ENCODE assay signal across 11 cellular contexts in the genomic region with DNA sequence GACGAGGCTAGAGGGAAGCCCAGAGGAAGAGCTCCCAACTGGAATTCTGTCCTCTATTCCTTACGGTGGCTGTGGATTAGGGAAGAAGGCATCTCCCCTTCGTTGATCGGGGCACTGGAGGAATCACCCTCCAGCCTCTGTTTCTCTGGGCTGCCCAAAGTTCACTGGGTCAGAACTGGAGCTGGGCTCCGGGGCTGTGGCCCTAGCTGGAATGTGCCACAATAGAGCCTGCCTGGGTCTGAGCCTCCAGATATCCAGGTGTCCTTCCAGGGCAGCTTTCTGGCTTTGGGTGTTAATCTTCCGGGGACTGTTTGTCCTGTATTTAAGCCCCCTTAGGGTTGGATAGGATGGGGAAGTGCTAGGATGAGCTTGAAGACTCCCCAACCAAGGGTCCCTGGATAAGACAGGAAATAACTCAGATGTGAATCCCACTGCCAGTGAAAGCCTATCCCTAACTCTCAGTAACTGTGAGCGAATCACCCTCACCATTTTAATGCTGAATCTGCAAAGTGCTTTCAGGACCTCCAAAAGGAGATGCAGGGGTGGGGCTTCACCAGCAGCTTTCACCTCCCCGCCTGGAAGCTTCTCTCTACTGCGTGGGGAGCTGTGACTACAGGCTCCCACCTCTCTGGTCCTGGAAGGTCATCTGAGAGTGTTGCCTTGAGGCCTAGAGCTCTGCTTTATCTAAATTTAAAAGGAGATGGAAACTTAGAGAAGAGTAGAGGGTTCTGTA. TPM values are rescaled to one million over a fixed set of nuclear protein-coding genes. Genes with fewer than 3 reads are reported as not detected.
DNase-seq lines count a peak whose midpoint lies in the region; ATAC-seq and TF ChIP-seq lines count a peak whose summit lies in the region.
"Had no signal": no experiment of that assay in that cellular context is flagged by ENCODE, and none has a peak within 500 bp of the region (broad histone marks: within the 10 kb centered on the region; RNA-seq: fewer than 3 reads in every experiment).

No MANE protein-coding gene starts in this region.

- peaks cover 6% of the 10 kb centered on the region for H3K36me3 Mint-ChIP-seq in central memory CD8-positive, alpha-beta T cell (ENCODE audit: insufficient read depth)
- H3K36me3 Mint-ChIP-seq: IgD-negative memory B cell had no signal

- H4K91ac ChIP-seq in mesenchymal stem cell (ENCODE audit: low read length), result peak overlapping the region; percentile 99

- H3K4ac ChIP-seq in mesenchymal stem cell (ENCODE audit: low read depth in 1 of 2, low read length in 2 of 2), result peak overlapping the region; percentile 50 to 64

- H3K4me3 ChIP-seq in heart left ventricle (peak overlapping the region in 7 of 12 donors; percentile 72 to 97 (median 89)), mesenchymal stem cell (ENCODE audit: insufficient read depth in 1 of 2, low read depth in 1 of 2, low read length in 2 of 2) (peak overlapping the region; percentile 82 to 97), uterus (no peak overlapping the region)

- peak overlapping the region; percentile 39 for H2BK120ac ChIP-seq in mesenchymal stem cell (ENCODE audit: low read depth, low read length)

- peaks cover 17% of the 10 kb centered on the region for H3K4me1 Mint-ChIP-seq in central memory CD8-positive, alpha-beta T cell

- H3K27me3 ChIP-seq in heart left ventricle (peaks cover 0 to 9% (median 0%) of the 10 kb centered on the region in 9 donors), mesenchymal stem cell (ENCODE audit: control insufficient read depth in 1 of 2, insufficient read depth in 1 of 2, low read length in 2 of 2) (peaks cover 0 to 3% of the 10 kb centered on the region in 2 experiments), uterus (no peaks in the 10 kb centered on the region)

- peak overlapping the region; percentile 86 for H3K4me3 Mint-ChIP-seq in central memory CD8-positive, alpha-beta T cell

- H3K9me3 ChIP-seq in heart left ventricle, result no peaks in the 10 kb centered on the region
- H3K9me3 ChIP-seq in mesenchymal stem cell (ENCODE audit: control insufficient read depth, low read length), result no peaks in the 10 kb centered on the region
- H3K9me3 ChIP-seq in uterus, result no peaks in the 10 kb centered on the region

- peaks cover 56% of the 10 kb centered on the region for H3K27me3 Mint-ChIP-seq in central memory CD8-positive, alpha-beta T cell

- WGBS in heart left ventricle, 4 donors, result 48 to 84% (median 55%) methylated on average over 7 to 9 of the region's 9 CpGs
- 10% methylated on average over 9 of the region's 9 CpGs for WGBS in mesenchymal stem cell

- peak overlapping the region; percentile 40 for H2BK5ac ChIP-seq in mesenchymal stem cell (ENCODE audit: low read depth, low read length, poor library complexity, severe bottlenecking)

- H3K9me3 Mint-ChIP-seq in central memory CD8-positive, alpha-beta T cell, result no peaks in the 10 kb centered on the region

- H3K4me2 ChIP-seq in mesenchymal stem cell (ENCODE audit: low read length, poor library complexity, severe bottlenecking), result peak overlapping the region; percentile 52

- H3K4me1 ChIP-seq in heart left ventricle (peaks cover 5 to 49% (median 31%) of the 10 kb centered on the region in 12 donors), mesenchymal stem cell (ENCODE audit: control insufficient read depth, insufficient read depth, low read depth, low read length) (peaks cover 25% of the 10 kb centered on the region), uterus (peaks cover 0 to 17% of the 10 kb centered on the region in 2 donors)

- H2AK5ac ChIP-seq in mesenchymal stem cell (ENCODE audit: low read length, severe bottlenecking), result peak overlapping the region; percentile 19

- no peaks in the 10 kb centered on the region for H3K36me3 ChIP-seq in heart left ventricle
- no peaks in the 10 kb centered on the region for H3K36me3 ChIP-seq in mesenchymal stem cell (ENCODE audit: control insufficient read depth in 1 of 2, insufficient read depth in 2 of 2, low read depth in 1 of 2, low read length in 2 of 2)
- H3K36me3 ChIP-seq in uterus, result no peaks in the 10 kb centered on the region

- no peak for DNase-seq in heart left ventricle
- no peak for DNase-seq in Right ventricle myocardium inferior (ENCODE audit: missing footprints)
- DNase-seq in central memory CD8-positive, alpha-beta T cell (ENCODE audit: low spot score in 2 of 2), result no peak
- peak; percentile 22 for DNase-seq in mesenchymal stem cell
- DNase-seq in uterus, result no peak
- no peak for DNase-seq in SHP77 treated with DMSO at 0.1 percent for 48 hours (lab: John Stamatoyannopoulos, UW)
- DNase-seq in stimulated activated CD4-positive, alpha-beta T cell treated with anti-CD3 and anti-CD28 coated beads, Interleukin-4, amount 100 ng/mL, for 4 hours, result no peak
- no peak for DNase-seq in T1000 (lab: John Stamatoyannopoulos, UW)
- DNase-seq: NCI-H510A had no signal

- intact Hi-C loops in heart left ventricle (cut with DNase I), result loop anchor here (2.0 to 10.0 kb wide), 8 partner anchors 71 to 875 kb away; a partner anchor contains a TSS
- intact Hi-C loops in Right ventricle myocardium inferior (cut with DNase I), result loop anchor here (2.0 to 5.0 kb wide), 2 partner anchors 183 to 293 kb away; no protein-coding TSS in a partner anchor
- intact Hi-C loops in uterus (cut with DNase I; ENCODE audit: low total_unique reads), result loop anchor here (10.0 kb wide), 1 partner anchor 45 kb away; a partner anchor contains a TSS

- no peak overlapping the region for H2AFZ ChIP-seq in mesenchymal stem cell (ENCODE audit: low read depth, low read length)

- peak overlapping the region; percentile 85 for H2BK15ac ChIP-seq in mesenchymal stem cell (ENCODE audit: low read depth, poor library complexity, severe bottlenecking)

- H3K9ac ChIP-seq in mesenchymal stem cell (ENCODE audit: low read length), result peak overlapping the region; percentile 95

- H2BK12ac ChIP-seq in mesenchymal stem cell (ENCODE audit: low read length in 2 of 2), result peak overlapping the region; percentile 75 to 82

- H3K79me1 ChIP-seq in mesenchymal stem cell (replicated peaks; ENCODE audit: low read length, poor library complexity, severe bottlenecking), result peaks cover 14% of the 10 kb centered on the region

- peak overlapping the region in 1 of 2 experiments; percentile 61 for H3K14ac ChIP-seq in mesenchymal stem cell (ENCODE audit: low read length in 2 of 2)

- TF ChIP-seq CTCF in heart left ventricle (IDR thresholded peaks at IDR 0.05) (no peak), uterus (IDR thresholded peaks at IDR 0.05) (no peak)

- H3K23ac ChIP-seq in mesenchymal stem cell (ENCODE audit: low read length in 2 of 2), result peak overlapping the region in 1 of 2 experiments; percentile 27

- peak overlapping the region; percentile 64 to 78 for H3K18ac ChIP-seq in mesenchymal stem cell (ENCODE audit: low read depth in 1 of 2, low read length in 2 of 2)

- H4K8ac ChIP-seq in mesenchymal stem cell (ENCODE audit: low read length), result peak overlapping the region; percentile 39

- H3K27ac ChIP-seq in heart left ventricle (peak overlapping the region in 2 of 12 donors; percentile 12 to 37), mesenchymal stem cell (ENCODE audit: low read length, poor library complexity, severe bottlenecking) (peak overlapping the region; percentile 92), uterus (peak overlapping the region; percentile 93 to 95)
- H3K27ac ChIP-seq: C4-2B had no signal

- H3K27ac Mint-ChIP-seq in central memory CD8-positive, alpha-beta T cell (ENCODE audit: low read depth), result no peak overlapping the region
- H3K27ac Mint-ChIP-seq: IgD-negative memory B cell had no signal

- ATAC-seq in heart left ventricle, result no peak
- ATAC-seq in Right ventricle myocardium inferior, result no peak
- no peak for ATAC-seq in central memory CD8-positive, alpha-beta T cell (replicated peaks; ENCODE audit: extremely low read depth, poor library complexity, severe bottlenecking)

- TF ChIP-seq POLR2A in heart left ventricle (IDR thresholded peaks at IDR 0.05) (no peak), uterus (IDR thresholded peaks at IDR 0.05) (no peak)

RNA-seq across cellular contexts. Expression of a gene that starts 9.5 kb away (rescaled TPM):
- 1 to 10 TPM in 2 of 9 donors, under 1 TPM in 7; 0.16 to 2.2 (median 0.67) TPM for total RNA-seq in heart left ventricle
- 1 to 10 TPM in 1 of 2 donors, under 1 TPM in 1; 0.28 to 1.2 TPM for polyA plus RNA-seq in heart left ventricle
- total RNA-seq in Right ventricle myocardium inferior, result 0.51 TPM
- polyA plus RNA-seq in mesenchymal stem cell (2013, experiment 1 of 2), result 0.43 TPM
- polyA plus RNA-seq in mesenchymal stem cell (2013, experiment 2 of 2), result 0.42 TPM
- 1 to 10 TPM in 3 of 4 donors, under 1 TPM in 1; 0.26 to 7.6 (median 2.7) TPM for total RNA-seq in uterus
- polyA plus RNA-seq: IgD-negative memory B cell had no signal

RNA-seq across cellular contexts. Expression of a gene that starts 17.3 kb away (rescaled TPM):
- 10 to 100 TPM in 2 of 9 donors, 1 to 10 TPM in 7; 5.5 to 11.6 (median 8.2) TPM for total RNA-seq in heart left ventricle
- 10 to 100 TPM in 1 of 2 donors, 1 to 10 TPM in 1; 3.0 to 11.9 TPM for polyA plus RNA-seq in heart left ventricle
- 6.2 TPM for total RNA-seq in Right ventricle myocardium inferior
- 8.2 TPM for polyA plus RNA-seq in mesenchymal stem cell (2013, experiment 1 of 2)
- polyA plus RNA-seq in mesenchymal stem cell (2013, experiment 2 of 2), result 8.8 TPM
- 10 to 100 TPM in 2 of 4 donors, 1 to 10 TPM in 2; 3.1 to 24.4 (median 12.2) TPM for total RNA-seq in uterus

RNA-seq across cellular contexts. Expression of a gene that starts 27.7 kb away (rescaled TPM):
- total RNA-seq in heart left ventricle, result 10 to 100 TPM; 32.5 to 63.6 (median 45.7) TPM
- polyA plus RNA-seq in heart left ventricle, result 10 to 100 TPM; 21.9 to 50.3 TPM
- 44.9 TPM for total RNA-seq in Right ventricle myocardium inferior
- polyA plus RNA-seq in mesenchymal stem cell (2013, experiment 1 of 2), result 58.6 TPM
- polyA plus RNA-seq in mesenchymal stem cell (2013, experiment 2 of 2), result 58.4 TPM
- 10 to 100 TPM; 27.2 to 50.6 (median 34.6) TPM for total RNA-seq in uterus

RNA-seq across cellular contexts. Expression of a gene that starts 42.7 kb away (rescaled TPM):
- 100 to 1,000 TPM in 4 of 9 donors, 10 to 100 TPM in 5; 55.5 to 344 (median 87.0) TPM for total RNA-seq in heart left ventricle
- 100 to 1,000 TPM in 1 of 2 donors, 10 to 100 TPM in 1; 80.6 to 121 TPM for polyA plus RNA-seq in heart left ventricle
- 157 TPM for total RNA-seq in Right ventricle myocardium inferior
- polyA plus RNA-seq in mesenchymal stem cell (2013, experiment 1 of 2), result 68.6 TPM
- polyA plus RNA-seq in mesenchymal stem cell (2013, experiment 2 of 2), result 63.1 TPM
- 100 to 1,000 TPM in 3 of 4 donors, 10 to 100 TPM in 1; 39.3 to 742 (median 362) TPM for total RNA-seq in uterus

Comparison
In these comparisons a context has a peak if more than half of its experiments do, and no peak if none do; other contexts are left out.
1. H3K4me3 ChIP-seq: peak in heart left ventricle (7 of 12) and mesenchymal stem cell (2 of 2); none in uterus (0 of 2).